In the genomic region with DNA sequence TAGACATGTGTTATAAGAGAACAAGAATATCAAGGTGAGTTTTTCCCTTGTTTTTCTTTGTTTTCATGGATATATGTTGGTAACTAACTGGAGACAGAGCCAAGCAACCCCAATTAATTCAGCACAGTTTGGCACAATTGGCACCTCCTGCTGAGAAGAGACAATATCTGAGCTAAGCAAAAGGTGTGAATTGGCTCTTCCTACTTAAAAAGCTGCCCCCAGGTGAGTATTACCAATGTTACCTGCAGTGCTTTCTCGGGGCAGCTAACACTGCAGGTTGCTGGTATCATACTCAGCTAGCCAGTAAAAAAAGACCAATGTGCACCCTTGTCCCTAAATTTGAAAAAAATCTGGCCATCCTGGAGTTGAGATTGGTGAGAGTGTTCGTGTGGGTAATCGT, we compare ENCODE assay signal across 18 cellular contexts.
"Had no signal": no experiment of that assay in that cellular context is flagged by ENCODE, and none has a peak within 500 bp of the region (broad histone marks: within the 10 kb centered on the region; RNA-seq: fewer than 3 reads in every experiment).

No MANE protein-coding gene starts in this region.

- DNase-seq: activated B cell treated with CpG ODN at 0.5 μM for 24 hours; activated CD8-positive, alpha-beta T cell treated with anti-CD3 and anti-CD28 coated beads, Interleukin-2, amount 10 ng/mL, durations not matched to agents 7 days and 5 days; activated effector memory CD4-positive, alpha-beta T cell treated with Interleukin-2 at 50 U/mL for 16 hours; activated naive CD4-positive, alpha-beta T cell treated with Interleukin-2 at 50 U/mL for 16 hours; activated T-cell treated with anti-CD3 and anti-CD28 coated beads for 4 hours; anterior cingulate cortex; dermis blood vessel endothelial cell; effector CD4-positive, alpha-beta T cell; left cardiac atrium; mammary epithelial cell; naive B cell; nephron progenitor cell; ovary; retina; stimulated activated CD4-positive, alpha-beta T cell treated with anti-CD3 and anti-CD28 coated beads, Interleukin-12 subunit alpha, Interleukin-12 subunit beta, amount 100 ng/mL, for 4 hours; stimulated activated CD4-positive, alpha-beta T cell treated with anti-CD3 and anti-CD28 coated beads, Interleukin-4, amount 100 ng/mL, for 24 hours; T-helper 2 cell; trophoblast cell had no signal
